ENCODE assay signal across 17 cellular contexts in the genomic region with DNA sequence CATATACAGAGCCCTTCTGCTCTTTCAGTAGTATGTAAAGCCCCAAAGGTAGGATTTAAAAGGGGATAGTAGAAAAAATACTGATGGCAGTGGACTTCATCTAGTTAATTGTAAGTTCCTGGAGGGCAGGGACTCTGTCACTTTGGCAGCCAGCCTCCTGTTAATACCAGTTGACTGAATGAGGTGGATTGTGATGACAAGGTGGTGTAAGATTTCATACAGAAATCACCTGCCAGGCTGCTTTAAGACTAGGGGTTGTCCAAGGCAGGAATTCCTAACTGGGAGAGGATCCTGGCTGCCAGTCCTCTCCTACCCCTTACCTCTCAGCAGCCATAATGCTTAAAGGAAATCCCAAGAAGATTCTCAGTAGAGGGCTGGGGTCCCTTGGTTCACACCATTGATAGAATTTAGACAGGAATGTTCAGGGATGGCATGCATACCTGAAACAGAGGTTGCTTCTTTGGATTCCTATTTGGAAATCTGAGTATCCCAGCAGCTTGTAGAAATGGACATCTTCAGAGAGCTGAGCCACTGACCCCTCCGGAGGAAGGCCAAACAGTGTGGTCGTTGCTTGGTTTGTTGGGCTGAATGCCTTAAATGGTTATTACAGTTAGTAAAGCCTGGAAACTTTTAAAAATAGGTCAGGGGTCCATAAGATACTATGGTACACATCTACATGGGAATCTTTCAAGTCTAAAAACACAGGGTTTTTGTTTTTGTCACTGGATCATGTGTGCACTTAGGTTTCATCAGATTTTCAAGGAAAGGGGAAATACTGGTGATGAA. TPM values are rescaled to one million over a fixed set of nuclear protein-coding genes. Genes with fewer than 3 reads are reported as not detected.
DNase-seq lines count a peak whose midpoint lies in the region; ATAC-seq and TF ChIP-seq lines count a peak whose summit lies in the region.
"Had no signal": no experiment of that assay in that cellular context is flagged by ENCODE, and none has a peak within 500 bp of the region (broad histone marks: within the 10 kb centered on the region; RNA-seq: fewer than 3 reads in every experiment).

No MANE protein-coding gene starts in this region.

- DNase-seq in CD4-positive, alpha-beta memory T cell = no peak
- DNase-seq in esophagus muscularis mucosa (ENCODE audit: extremely low spot score) (no peak), LoVo (ENCODE audit: low spot score) (no peak), iPS-NIHi11 (ENCODE audit: low spot score) (no peak), NCI-H146 treated with DMSO at 0.1 percent for 48 hours (lab: John Stamatoyannopoulos, UW; ENCODE audit: unreplicated experiment) (no peak)
- DNase-seq in naive thymus-derived CD8-positive, alpha-beta T cell = no peak
- DNase-seq in stimulated activated CD4-positive, alpha-beta T cell treated with anti-CD3 and anti-CD28 coated beads, Interleukin-1b, Interleukin-23, amount 100 ng/mL, for 48 hours = no peak
- DNase-seq: activated CD4-positive, CD25-positive, alpha-beta regulatory T cell treated with anti-CD3 and anti-CD28 coated beads, Interleukin-2, amount 50 U/mL, for 72 hours; DMS 273 treated with DMSO at 0.1 percent for 48 hours; Kasumi-1; kidney glomerular epithelial cell; NCI-H1436 treated with DMSO at 0.1 percent for 48 hours; retina; stimulated activated CD4-positive, alpha-beta T cell treated with anti-CD3 and anti-CD28 coated beads, Interleukin-4, amount 100 ng/mL, for 1 hour; transverse colon had no signal

- H3K4me1 Mint-ChIP-seq in CD4-positive, alpha-beta memory T cell = peaks cover 61 to 90% (median 82%) of the 10 kb centered on the region in 4 donors
- H3K4me1 Mint-ChIP-seq in naive thymus-derived CD8-positive, alpha-beta T cell = peaks cover 58 to 95% (median 85%) of the 10 kb centered on the region in 4 donors

- 28% methylated on average over 2 of the region's 2 CpGs for WGBS in esophagus muscularis mucosa

- no peak for TF ChIP-seq EP300 in Ishikawa (IDR thresholded peaks at IDR 0.05; ENCODE audit: borderline replicate concordance)
- no peak for TF ChIP-seq EP300 in esophagus muscularis mucosa (IDR thresholded peaks at IDR 0.05)

- peaks cover 98% of the 10 kb centered on the region for H3K4me1 ChIP-seq in CD4-positive, alpha-beta memory T cell (ENCODE audit: insufficient read depth, low read length)
- peaks cover 72 to 95% (median 90%) of the 10 kb centered on the region in 4 donors for H3K4me1 ChIP-seq in esophagus muscularis mucosa

- H3K9me3 Mint-ChIP-seq in CD4-positive, alpha-beta memory T cell = peaks cover 0 to 2% (median 0%) of the 10 kb centered on the region in 8 donors
- H3K9me3 Mint-ChIP-seq in naive thymus-derived CD8-positive, alpha-beta T cell = no peaks in the 10 kb centered on the region

- no peak for TF ChIP-seq POLR2A in esophagus muscularis mucosa (IDR thresholded peaks at IDR 0.05; ENCODE audit: low read depth)

- POLR2A ChIA-PET in CD4-positive, alpha-beta memory T cell (lab: Charles Lee; ENCODE audit: partially characterized antibody) = no interaction called here
- POLR2A ChIA-PET in naive thymus-derived CD8-positive, alpha-beta T cell (lab: Charles Lee) = interaction anchor here (15.2 kb wide), 1 partner anchor 23 kb away, joined by 352 read pairs; no protein-coding TSS in a partner anchor

- no peak for TF ChIP-seq RAD21 in Ishikawa (IDR thresholded peaks at IDR 0.05; ENCODE audit: low read depth)

- intact Hi-C loops in CD4-positive, alpha-beta memory T cell (cut with micrococcal nuclease) = no loop called here
- intact Hi-C loops in esophagus muscularis mucosa (cut with DNase I) = loop anchor here (10.0 kb wide), 1 partner anchor 169 kb away; no protein-coding TSS in a partner anchor

- CTCF ChIA-PET in CD4-positive, alpha-beta memory T cell (lab: Charles Lee; ENCODE audit: partially characterized antibody) = interaction anchor here (3.4 to 6.9 kb wide), 2 partner anchors 8 to 285 kb away, joined by 13 to 55 read pairs; no protein-coding TSS in a partner anchor

- H3K27ac ChIP-seq in CD4-positive, alpha-beta memory T cell (ENCODE audit: low read depth, low read length) = no peak overlapping the region
- peak overlapping the region; percentile 7 to 40 (median 26) for H3K27ac ChIP-seq in esophagus muscularis mucosa (replicated peaks in 1 of 4)
- H3K27ac ChIP-seq: epithelial cell of prostate, transverse colon had no signal

- H3K36me3 Mint-ChIP-seq in CD4-positive, alpha-beta memory T cell = peaks cover 69 to 82% of the 10 kb centered on the region in 2 donors
- peaks cover 21 to 89% (median 54%) of the 10 kb centered on the region in 3 donors for H3K36me3 Mint-ChIP-seq in naive thymus-derived CD8-positive, alpha-beta T cell

- H3K27ac Mint-ChIP-seq in CD4-positive, alpha-beta memory T cell = peak overlapping the region; percentile 19 to 82 (median 63)
- H3K27ac Mint-ChIP-seq in naive thymus-derived CD8-positive, alpha-beta T cell = peak overlapping the region; percentile 32 to 88 (median 82)

- peak overlapping the region in 6 of 8 donors; percentile 30 to 78 (median 62) for H3K4me3 Mint-ChIP-seq in CD4-positive, alpha-beta memory T cell
- H3K4me3 Mint-ChIP-seq in naive thymus-derived CD8-positive, alpha-beta T cell = peak overlapping the region; percentile 5 to 87 (median 71)

- no peaks in the 10 kb centered on the region for H3K27me3 ChIP-seq in CD4-positive, alpha-beta memory T cell (ENCODE audit: insufficient read depth, low read length)
- H3K27me3 ChIP-seq in esophagus muscularis mucosa = no peaks in the 10 kb centered on the region
- H3K27me3 ChIP-seq: transverse colon had no signal

- no peaks in the 10 kb centered on the region for H3K27me3 Mint-ChIP-seq in CD4-positive, alpha-beta memory T cell
- H3K27me3 Mint-ChIP-seq in naive thymus-derived CD8-positive, alpha-beta T cell = no peaks in the 10 kb centered on the region

- no peak for ATAC-seq in naive thymus-derived CD8-positive, alpha-beta T cell

- H3K4me3 ChIP-seq in CD4-positive, alpha-beta memory T cell (ENCODE audit: low read length in 2 of 2) = no peak overlapping the region
- no peak overlapping the region for H3K4me3 ChIP-seq in esophagus muscularis mucosa
- H3K4me3 ChIP-seq: transverse colon had no signal

- H3K9me3 ChIP-seq in CD4-positive, alpha-beta memory T cell (ENCODE audit: control insufficient read depth in 1 of 2, low read length in 2 of 2) = no peaks in the 10 kb centered on the region
- no peaks in the 10 kb centered on the region for H3K9me3 ChIP-seq in esophagus muscularis mucosa
- H3K9me3 ChIP-seq: transverse colon had no signal

- H3K36me3 ChIP-seq in CD4-positive, alpha-beta memory T cell (ENCODE audit: insufficient read depth, low read length) = peaks cover 43% of the 10 kb centered on the region
- H3K36me3 ChIP-seq in esophagus muscularis mucosa = peaks cover 19 to 21% (median 19%) of the 10 kb centered on the region in 4 donors

- TF ChIP-seq CTCF in esophagus muscularis mucosa (IDR thresholded peaks at IDR 0.05) = no peak

TF ChIP-seq in Ishikawa, 13 proteins besides CTCF, POLR2A, EP300 and RAD21:
- TF ChIP-seq TEAD4 (IDR thresholded peaks at IDR 0.05) (0 out of 2 replicates have a peak, but pooled peaks have one; percentile 20), YY1 (IDR thresholded peaks at IDR 0.05; ENCODE audit: low read depth) (no peak), NFIC (IDR thresholded peaks at IDR 0.05) (peak; percentile 46)
TF ChIP-seq in Ishikawa: peak in this region for 2.

RNA-seq across cellular contexts. Expression of a gene that starts 7.5 kb away (rescaled TPM):
- 100 to 1,000 TPM; 167 to 170 TPM for total RNA-seq in CD4-positive, alpha-beta memory T cell
- polyA plus RNA-seq in CD4-positive, alpha-beta memory T cell = 10 to 100 TPM; 30.8 to 79.3 TPM
- 10 to 100 TPM; 22.2 to 57.9 (median 36.9) TPM for total RNA-seq in esophagus muscularis mucosa
- total RNA-seq in naive thymus-derived CD8-positive, alpha-beta T cell = 100 to 1,000 TPM; 189 to 206 TPM
- polyA plus RNA-seq in naive thymus-derived CD8-positive, alpha-beta T cell = 10 to 100 TPM; 47.7 to 94.7 (median 62.4) TPM
